ENCODE assay signal across 27 cellular contexts in genomic region chr7:445020-445419, GRCh38.
DNase-seq lines count a peak whose midpoint lies in the region; ATAC-seq and TF ChIP-seq lines count a peak whose summit lies in the region.
"Had no signal": no experiment of that assay in that cellular context is flagged by ENCODE, and none has a peak within 500 bp of the region (broad histone marks: within the 10 kb centered on the region; RNA-seq: fewer than 3 reads in every experiment).

No MANE protein-coding gene starts in this region.

- H4K20me1 ChIP-seq in mammary epithelial cell (ENCODE audit: insufficient read depth, low read length), result no peaks in the 10 kb centered on the region

- H3K4me3 Mint-ChIP-seq in mesothelial cell of epicardium, result no peak overlapping the region
- H3K4me3 Mint-ChIP-seq in stimulated activated effector memory CD8-positive, alpha-beta T cell treated with anti-CD3 and anti-CD28 coated beads, Interleukin-12 subunit alpha, Interleukin-12 subunit beta, amount 100 ng/mL, for 72 hours, result no peak overlapping the region
- H3K4me3 Mint-ChIP-seq: B cell; CD8-positive, alpha-beta memory T cell had no signal

- H3K9me3 ChIP-seq in breast epithelium (no peaks in the 10 kb centered on the region), mammary epithelial cell (replicated peaks; ENCODE audit: insufficient read depth, low read length) (no peaks in the 10 kb centered on the region)

- H3K27ac Mint-ChIP-seq in mesothelial cell of epicardium, result peak overlapping the region; percentile 39
- peak overlapping the region; percentile 50 for H3K27ac Mint-ChIP-seq in stimulated activated effector memory CD8-positive, alpha-beta T cell treated with anti-CD3 and anti-CD28 coated beads, Interleukin-12 subunit alpha, Interleukin-12 subunit beta, amount 100 ng/mL, for 72 hours
- H3K27ac Mint-ChIP-seq: B cell; CD8-positive, alpha-beta memory T cell had no signal

- CTCF ChIA-PET in mammary epithelial cell (lab: Charles Lee; ENCODE audit: low non-redundant PET), result no interaction called here

- H3K4me1 Mint-ChIP-seq in mesothelial cell of epicardium, result peaks cover 19% of the 10 kb centered on the region
- peaks cover 9% of the 10 kb centered on the region for H3K4me1 Mint-ChIP-seq in stimulated activated effector memory CD8-positive, alpha-beta T cell treated with anti-CD3 and anti-CD28 coated beads, Interleukin-12 subunit alpha, Interleukin-12 subunit beta, amount 100 ng/mL, for 72 hours
- H3K4me1 Mint-ChIP-seq: B cell had no signal

- intact Hi-C loops in breast epithelium (cut with DNase I; ENCODE audit: low total_unique reads) (loop anchor here (5.0 kb wide), 1 partner anchor 1112 kb away; the partner anchor contains the start of gene TMEM184A), mammary epithelial cell (cut with micrococcal nuclease) (no loop called here)

- no peaks in the 10 kb centered on the region for H3K79me2 ChIP-seq in mammary epithelial cell (ENCODE audit: insufficient read depth, low read length)

- no peaks in the 10 kb centered on the region for H3K4me1 ChIP-seq in breast epithelium
- no peaks in the 10 kb centered on the region for H3K4me1 ChIP-seq in mammary epithelial cell (ENCODE audit: insufficient read depth, low read length)

- ATAC-seq in esophagus mucosa (peak; percentile 12), GM18868 (IDR thresholded peaks at IDR 0.05; ENCODE audit: unreplicated experiment) (no peak)
- no peak for ATAC-seq in stimulated activated effector memory CD8-positive, alpha-beta T cell treated with anti-CD3 and anti-CD28 coated beads, Interleukin-12 subunit alpha, Interleukin-12 subunit beta, amount 100 ng/mL, for 72 hours

- TF ChIP-seq POLR2A in breast epithelium (IDR thresholded peaks at IDR 0.05), result no peak

- TF ChIP-seq CTCF in breast epithelium (IDR thresholded peaks at IDR 0.05) (no peak), mammary epithelial cell (conservative IDR thresholded peaks at IDR 0.05 in 1 of 2, IDR thresholded peaks at IDR 0.05 in 1 of 2; ENCODE audit: extremely low read depth in 1 of 2, insufficient read depth in 1 of 2, low read depth in 1 of 2, low read length in 2 of 2) (no peak), mesothelial cell of epicardium (IDR thresholded peaks at IDR 0.05; ENCODE audit: unreplicated experiment) (no peak)

- H3K4me2 ChIP-seq in mammary epithelial cell (ENCODE audit: insufficient read depth, low read depth, low read length), result no peak overlapping the region
- H3K4me2 ChIP-seq: PC-9 had no signal

- DNase-seq in breast epithelium (ENCODE audit: low spot score in 2 of 2) (no peak), mammary epithelial cell (no peak), mesothelial cell of epicardium (ENCODE audit: low spot score in 2 of 2, unreplicated experiment in 2 of 2) (no peak), epidermal melanocyte (ENCODE audit: insufficient read length, low spot score) (no peak), EL (no peak)
- DNase-seq in stimulated activated effector memory CD8-positive, alpha-beta T cell treated with anti-CD3 and anti-CD28 coated beads, Interleukin-12 subunit alpha, Interleukin-12 subunit beta, amount 100 ng/mL, for 72 hours (ENCODE audit: low spot score in 2 of 2), result no peak
- DNase-seq: CD8-positive, alpha-beta memory T cell; DMS 273 treated with DMSO at 0.1 percent for 48 hours; DMS79; GF-D8; Karpas-422; NCI-H1092; NCI-H1417 treated with DMSO at 0.1 percent for 48 hours; NCI-H1694 treated with DMSO at 0.1 percent for 48 hours; NCI-H2081; NCI-H2171; NCI-H524 treated with DMSO at 0.1 percent for 48 hours; NCI-H82; NK-92 treated with Interleukin-12 subunit alpha and Interleukin-12 subunit beta, amount 100 ng/mL, for 24 hours; PC-9; SHP77 had no signal

- no peak overlapping the region for H2AFZ ChIP-seq in mammary epithelial cell (ENCODE audit: low read depth, low read length)
- H2AFZ ChIP-seq: PC-9 had no signal

- H3K27me3 Mint-ChIP-seq in mesothelial cell of epicardium (ENCODE audit: low read depth), result no peaks in the 10 kb centered on the region
- H3K27me3 Mint-ChIP-seq: CD8-positive, alpha-beta memory T cell had no signal

- H3K36me3 Mint-ChIP-seq in mesothelial cell of epicardium, result no peaks in the 10 kb centered on the region
- H3K36me3 Mint-ChIP-seq in stimulated activated effector memory CD8-positive, alpha-beta T cell treated with anti-CD3 and anti-CD28 coated beads, Interleukin-12 subunit alpha, Interleukin-12 subunit beta, amount 100 ng/mL, for 72 hours, result no peaks in the 10 kb centered on the region
- H3K36me3 Mint-ChIP-seq: CD8-positive, alpha-beta memory T cell had no signal

- BruUV-seq in mammary epithelial cell (replicated peaks; lab: Mats Ljungman, UMichigan), result no TSS peak

- 78% methylated on average over 8 of the region's 14 CpGs for WGBS in mammary epithelial cell (ENCODE audit: low coverage, missing lambda C conversion rate)

- in situ Hi-C loops in mammary epithelial cell (cut with MboI; ENCODE audit: low sequenced_read_pairs in 2 of 2), result no loop called here

- dilution Hi-C loops in mammary epithelial cell (cut with HindIII; ENCODE audit: low sequenced_read_pairs), result no loop called here

- H3K27me3 ChIP-seq in breast epithelium, result peaks cover 0 to 4% of the 10 kb centered on the region in 2 donors
- H3K27me3 ChIP-seq in mammary epithelial cell (ENCODE audit: insufficient read depth, low read length), result no peaks in the 10 kb centered on the region

- H3K27ac ChIP-seq in breast epithelium (peak overlapping the region; percentile 25 to 43), mammary epithelial cell (ENCODE audit: insufficient read depth, low read depth, low read length) (no peak overlapping the region)
- H3K27ac ChIP-seq: 22Rv1, C4-2B, PC-9, SK-N-MC had no signal

- H3K9ac ChIP-seq in mammary epithelial cell (ENCODE audit: insufficient read depth, low read length), result no peak overlapping the region

- H3K36me3 ChIP-seq in breast epithelium, result no peaks in the 10 kb centered on the region
- H3K36me3 ChIP-seq in mammary epithelial cell (ENCODE audit: insufficient read depth, low read length), result no peaks in the 10 kb centered on the region

- H3K4me3 ChIP-seq in breast epithelium (no peak overlapping the region), mammary epithelial cell (replicated peaks in 1 of 3; ENCODE audit: insufficient read depth in 1 of 3, low read depth in 2 of 3, low read length in 3 of 3) (no peak overlapping the region)
- H3K4me3 ChIP-seq: PC-9, SK-N-MC had no signal

- no peaks in the 10 kb centered on the region for H3K9me3 Mint-ChIP-seq in mesothelial cell of epicardium
- no peaks in the 10 kb centered on the region for H3K9me3 Mint-ChIP-seq in stimulated activated effector memory CD8-positive, alpha-beta T cell treated with anti-CD3 and anti-CD28 coated beads, Interleukin-12 subunit alpha, Interleukin-12 subunit beta, amount 100 ng/mL, for 72 hours
- H3K9me3 Mint-ChIP-seq: CD8-positive, alpha-beta memory T cell had no signal
